In the genomic region with DNA sequence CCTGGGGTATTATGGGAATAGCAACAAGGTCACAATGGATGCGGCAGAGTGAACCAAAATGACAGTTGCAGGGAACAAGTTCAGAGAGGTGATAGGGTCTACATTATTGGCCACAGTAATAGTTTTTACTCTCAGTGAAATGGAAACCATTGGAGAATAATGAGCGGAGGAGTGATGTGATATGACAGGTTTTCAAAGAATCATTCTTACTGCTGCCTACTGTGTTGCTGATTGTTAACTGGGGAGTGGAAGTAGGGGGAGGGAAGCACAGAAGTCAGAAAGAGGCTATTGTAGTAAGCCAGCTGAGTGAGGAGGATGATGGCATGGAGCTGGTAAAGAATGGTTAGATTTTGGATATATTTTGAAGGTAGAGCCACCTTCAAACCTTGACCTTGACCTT, we compare ENCODE assay signal across 17 cellular contexts.
"Had no signal": no experiment of that assay in that cellular context is flagged by ENCODE, and none has a peak within 500 bp of the region (broad histone marks: within the 10 kb centered on the region; RNA-seq: fewer than 3 reads in every experiment).

No MANE protein-coding gene starts in this region.

- H3K27ac ChIP-seq: coronary artery, esophagus muscularis mucosa, foreskin keratinocyte, gastroesophageal sphincter, heart right ventricle, left lung, lower lobe of right lung had no signal

- H3K4me3 ChIP-seq: coronary artery, dorsolateral prefrontal cortex, esophagus muscularis mucosa, gastroesophageal sphincter, heart right ventricle, left lung, lower lobe of right lung had no signal

- H3K36me3 ChIP-seq: esophagus muscularis mucosa, gastroesophageal sphincter, heart right ventricle, left lung, lower lobe of right lung had no signal

- H3K27me3 ChIP-seq: dorsolateral prefrontal cortex, esophagus muscularis mucosa, foreskin keratinocyte, gastroesophageal sphincter, heart right ventricle, left lung had no signal

- ATAC-seq: foreskin keratinocyte, gastroesophageal sphincter, heart right ventricle, left cardiac atrium, left lung, left ventricle myocardium superior, lower lobe of right lung had no signal

- H3K4me1 ChIP-seq: esophagus muscularis mucosa, foreskin keratinocyte, gastroesophageal sphincter, heart right ventricle, left lung, lower lobe of right lung had no signal

- H3K9me3 ChIP-seq: esophagus muscularis mucosa, gastroesophageal sphincter, left lung, lower lobe of right lung had no signal

- DNase-seq: dermis blood vessel endothelial cell; dorsolateral prefrontal cortex; effector CD4-positive, alpha-beta T cell; effector memory CD4-positive, alpha-beta T cell; foreskin keratinocyte; glutamatergic neuron; heart right ventricle; hippocampal formation; left cardiac atrium; left lung; left ventricle myocardium superior; lower lobe of right lung; mesendoderm; midbrain had no signal
